24 cellular contexts compared by ENCODE assay signal in the genomic region with DNA sequence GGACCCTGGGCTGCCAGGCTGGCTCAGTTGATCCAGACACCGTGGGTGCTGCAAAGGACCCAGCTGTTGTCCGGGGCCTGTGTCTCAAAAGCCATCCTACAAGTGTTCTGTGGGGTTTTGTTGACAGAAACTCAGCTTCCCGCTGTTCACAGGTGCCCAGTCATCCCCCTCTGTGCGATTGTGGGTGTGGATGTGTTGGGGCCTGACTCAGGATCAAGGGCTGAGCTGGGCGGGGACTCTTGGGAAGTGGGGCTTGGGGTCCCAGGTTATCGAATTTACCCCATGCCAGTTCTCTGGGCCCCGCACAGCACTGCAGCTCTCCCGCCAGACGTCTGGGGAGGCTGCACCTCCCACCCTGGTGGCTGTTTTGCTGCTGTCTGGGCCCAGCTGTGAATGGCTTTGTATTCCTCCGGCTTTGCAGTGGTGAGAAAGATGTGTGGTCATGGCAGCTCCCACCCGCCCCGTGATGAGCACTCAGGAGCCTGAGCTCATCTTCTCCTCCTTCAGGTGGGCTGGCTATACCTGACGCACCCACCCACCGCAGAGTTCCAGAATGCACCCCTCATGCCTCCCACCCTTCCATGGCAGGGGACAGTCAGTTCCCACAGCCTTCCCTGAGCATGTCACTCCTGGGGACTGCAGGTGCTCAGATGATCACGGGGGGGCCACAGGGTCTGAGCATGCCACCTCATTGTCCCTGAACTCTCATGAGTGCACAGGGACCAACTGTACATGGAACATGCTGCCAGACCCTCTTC. TPM values are rescaled to one million over a fixed set of nuclear protein-coding genes. Genes with fewer than 3 reads are reported as not detected.
DNase-seq lines count a peak whose midpoint lies in the region; ATAC-seq and TF ChIP-seq lines count a peak whose summit lies in the region.
"Had no signal": no experiment of that assay in that cellular context is flagged by ENCODE, and none has a peak within 500 bp of the region (broad histone marks: within the 10 kb centered on the region; RNA-seq: fewer than 3 reads in every experiment).

No MANE protein-coding gene starts in this region.

- 0 out of 2 replicates have a peak overlapping the region, but pooled peaks have one; percentile 14 for H3K4me2 ChIP-seq in HCT116 (ENCODE audit: low read length)
- H3K4me2 ChIP-seq: SK-N-SH had no signal

- RAD21 ChIA-PET in HCT116 (lab: Charles Lee; ENCODE audit: low non-redundant PET in 1 of 2, low total read pairs in 2 of 2, uncharacterized antibody in 2 of 2, unreplicated experiment in 2 of 2), result no interaction called here

- H3K27me3 ChIP-seq in CD8-positive, alpha-beta memory T cell (ENCODE audit: insufficient read depth, low read length, poor library complexity, severe bottlenecking), result no peaks in the 10 kb centered on the region
- no peaks in the 10 kb centered on the region for H3K27me3 ChIP-seq in HCT116 (ENCODE audit: insufficient read depth, low read length)
- H3K27me3 ChIP-seq: ascending aorta, dorsolateral prefrontal cortex, left lung, ovary had no signal

- H4K20me1 ChIP-seq in HCT116 (ENCODE audit: insufficient read depth), result no peaks in the 10 kb centered on the region; the same call in 1 of the 2 replicates

- H3K9me3 ChIP-seq in CD8-positive, alpha-beta memory T cell (ENCODE audit: low read length), result no peaks in the 10 kb centered on the region
- no peaks in the 10 kb centered on the region for H3K9me3 ChIP-seq in HCT116 (ENCODE audit: control insufficient read depth in 1 of 2, insufficient read depth in 1 of 2, low read depth in 1 of 2, low read length in 2 of 2)
- H3K9me3 ChIP-seq: ascending aorta, left lung, ovary, SK-N-SH had no signal

- no peaks in the 10 kb centered on the region for H3K9me3 Mint-ChIP-seq in CD8-positive, alpha-beta memory T cell
- H3K9me3 Mint-ChIP-seq in WTC11 (no peaks in the 10 kb centered on the region), nephron progenitor cell (no peaks in the 10 kb centered on the region)
- H3K9me3 Mint-ChIP-seq: activated naive CD8-positive, alpha-beta T cell treated with anti-CD3 and anti-CD28 coated beads, Interleukin-2, amount 10 ng/mL, durations not matched to agents 7 days and 5 days; central memory CD8-positive, alpha-beta T cell; naive B cell had no signal

- TF ChIP-seq POLR2A in HCT116 (IDR thresholded peaks at IDR 0.05; ENCODE audit: borderline replicate concordance, extremely low read depth, insufficient read depth, insufficient read length), result no peak

- peak overlapping the region; percentile 16 for H3K27ac ChIP-seq in CD8-positive, alpha-beta memory T cell (ENCODE audit: low read depth, low read length)
- H3K27ac ChIP-seq in HCT116 (ENCODE audit: low read depth, low read length), result no peak overlapping the region; the same call in 1 of the 2 replicates
- H3K27ac ChIP-seq: ascending aorta, left lung, ovary had no signal

- H3K36me3 Mint-ChIP-seq in CD8-positive, alpha-beta memory T cell, result peaks cover 0 to 1% (median 0%) of the 10 kb centered on the region in 3 donors
- H3K36me3 Mint-ChIP-seq in WTC11, result no peaks in the 10 kb centered on the region
- H3K36me3 Mint-ChIP-seq in nephron progenitor cell (ENCODE audit: low read depth), result no peaks in the 10 kb centered on the region
- H3K36me3 Mint-ChIP-seq: naive B cell had no signal

- no peaks in the 10 kb centered on the region for H3K36me3 ChIP-seq in CD8-positive, alpha-beta memory T cell (ENCODE audit: insufficient read depth, low read length)
- peaks cover 0 to 1% of the 10 kb centered on the region in 2 experiments; a peak in 2 of 4 replicates for H3K36me3 ChIP-seq in HCT116 (ENCODE audit: control insufficient read depth in 1 of 2, insufficient read depth in 2 of 2, low read length in 2 of 2)
- H3K36me3 ChIP-seq: ascending aorta, ovary had no signal

- peak overlapping the region in 2 of 8 donors; percentile 29 to 68 for H3K27ac Mint-ChIP-seq in CD8-positive, alpha-beta memory T cell
- 0 out of 2 replicates have a peak overlapping the region, but pooled peaks have one; percentile 65 for H3K27ac Mint-ChIP-seq in WTC11
- H3K27ac Mint-ChIP-seq in nephron progenitor cell, result peak overlapping the region; percentile 85
- H3K27ac Mint-ChIP-seq: activated naive CD8-positive, alpha-beta T cell treated with anti-CD3 and anti-CD28 coated beads, Interleukin-2, amount 10 ng/mL, durations not matched to agents 7 days and 5 days had no signal

- no peak for ATAC-seq in HCT116
- no peak for ATAC-seq in WTC11
- no peak for ATAC-seq in HG03457 (IDR thresholded peaks at IDR 0.05; ENCODE audit: unreplicated experiment)
- ATAC-seq: left lung, T-helper 17 cell had no signal

- H3K79me2 ChIP-seq in HCT116 (ENCODE audit: insufficient read depth, low read length), result peaks cover 9% of the 10 kb centered on the region

- H3K4me1 Mint-ChIP-seq in CD8-positive, alpha-beta memory T cell, result peaks cover 9% of the 10 kb centered on the region in 3 donors
- H3K4me1 Mint-ChIP-seq in WTC11 (peaks cover 7% of the 10 kb centered on the region), nephron progenitor cell (peaks cover 22% of the 10 kb centered on the region)

- no peak overlapping the region for H3K4me3 ChIP-seq in CD8-positive, alpha-beta memory T cell (ENCODE audit: low read length)
- no peak overlapping the region for H3K4me3 ChIP-seq in HCT116 (replicated peaks in 1 of 2; ENCODE audit: low read depth in 1 of 2, low read length in 2 of 2)
- H3K4me3 ChIP-seq: ascending aorta, dorsolateral prefrontal cortex, left lung, ovary had no signal

- no peak for TF ChIP-seq RAD21 in HCT116 (IDR thresholded peaks at IDR 0.05; ENCODE audit: low read depth)

- H3K4me1 ChIP-seq in CD8-positive, alpha-beta memory T cell (ENCODE audit: insufficient read depth, low read length), result peaks cover 8% of the 10 kb centered on the region
- peaks cover 0 to 29% of the 10 kb centered on the region in 2 experiments; a peak in 2 of 4 replicates for H3K4me1 ChIP-seq in HCT116 (ENCODE audit: control insufficient read depth in 1 of 2, insufficient read depth in 2 of 2, low read length in 2 of 2)

- no peak overlapping the region for H3K9ac ChIP-seq in HCT116 (ENCODE audit: low read length)
- H3K9ac ChIP-seq: SK-N-SH had no signal

- no peak overlapping the region for H2AFZ ChIP-seq in HCT116 (ENCODE audit: low read depth, low read length, poor library complexity, severe bottlenecking)

- DNase-seq in CD8-positive, alpha-beta memory T cell, result no peak
- DNase-seq in HCT116 (ENCODE audit: low read depth, low spot score) (no peak), WTC11 (ENCODE audit: low spot score) (no peak), nephron progenitor cell (no peak), GOT3 (lab: John Stamatoyannopoulos, UW) (no peak), COLO668 (lab: John Stamatoyannopoulos, UW; ENCODE audit: unreplicated experiment) (no peak)
- DNase-seq: activated effector memory CD4-positive, alpha-beta T cell treated with Interleukin-2 at 50 U/mL for 16 hours; activated naive CD8-positive, alpha-beta T cell treated with anti-CD3 and anti-CD28 coated beads, Interleukin-2, amount 10 ng/mL, durations not matched to agents 7 days and 5 days; dorsolateral prefrontal cortex; naive B cell; NCI-H1048; NCI-H1930; NCI-H226; NCI-H774; ovary; RPMI8226; SK-N-SH; T-helper 17 cell; trophoblast cell had no signal

- no peaks in the 10 kb centered on the region for H3K9me2 ChIP-seq in HCT116 (ENCODE audit: insufficient read depth)
- H3K9me2 ChIP-seq: SK-N-SH had no signal

- H3K27me3 Mint-ChIP-seq in CD8-positive, alpha-beta memory T cell, result peaks cover 0 to 1% of the 10 kb centered on the region in 2 donors
- H3K27me3 Mint-ChIP-seq in WTC11 (ENCODE audit: low read depth) (no peaks in the 10 kb centered on the region), nephron progenitor cell (ENCODE audit: low read depth, poor library complexity) (peaks cover 5% of the 10 kb centered on the region)
- H3K27me3 Mint-ChIP-seq: activated naive CD8-positive, alpha-beta T cell treated with anti-CD3 and anti-CD28 coated beads, Interleukin-2, amount 10 ng/mL, durations not matched to agents 7 days and 5 days; central memory CD8-positive, alpha-beta T cell; naive B cell; T-helper 17 cell had no signal

- H3K4me3 Mint-ChIP-seq in CD8-positive, alpha-beta memory T cell, result peak overlapping the region in 1 of 7 donors; percentile 74
- H3K4me3 Mint-ChIP-seq in WTC11 (no peak overlapping the region), nephron progenitor cell (no peak overlapping the region)
- H3K4me3 Mint-ChIP-seq: activated naive CD8-positive, alpha-beta T cell treated with anti-CD3 and anti-CD28 coated beads, Interleukin-2, amount 10 ng/mL, durations not matched to agents 7 days and 5 days; CD14-positive monocyte; central memory CD8-positive, alpha-beta T cell; T-helper 17 cell had no signal

- CTCF ChIA-PET in CD8-positive, alpha-beta memory T cell (lab: Charles Lee), result no interaction called here
- CTCF ChIA-PET in HCT116 (lab: Charles Lee) (no interaction called here), WTC11 (lab: Charles Lee) (interaction anchor here (0.9 to 6.1 kb wide), 9 partner anchors 11 to 129 kb away, joined by 3 to 43 read pairs (median 6); a partner anchor contains a TSS)

- no TSS peak for BruUV-seq in HCT116 (replicated peaks; lab: Mats Ljungman, UMichigan)

- POLR2A ChIA-PET in CD8-positive, alpha-beta memory T cell (lab: Charles Lee), result no interaction called here
- POLR2A ChIA-PET in HCT116 (lab: Charles Lee), result no interaction called here
- POLR2A ChIA-PET in WTC11 (lab: Charles Lee), result interaction anchor here (1.7 kb wide), 1 partner anchor 11 kb away, joined by 4 read pairs; no protein-coding TSS in a partner anchor

- no peak for TF ChIP-seq CTCF in HCT116 (IDR thresholded peaks at IDR 0.05 in 2 of 3, conservative IDR thresholded peaks at IDR 0.05 in 1 of 3; ENCODE audit: borderline replicate concordance in 1 of 3, insufficient read depth in 1 of 3, low read depth in 2 of 3, low read length in 2 of 3)
- no peak for TF ChIP-seq CTCF in WTC11 (IDR thresholded peaks at IDR 0.05)
- no peak for TF ChIP-seq CTCF in nephron progenitor cell (IDR thresholded peaks at IDR 0.05)

- intact Hi-C loops in HCT116 (cut with micrococcal nuclease), result no loop called here

TF ChIP-seq in HCT116, 20 proteins besides CTCF, POLR2A, EP300 and RAD21 (continues in another document):
- TF ChIP-seq ZFX (IDR thresholded peaks at IDR 0.05) (no peak), CEBPB (IDR thresholded peaks at IDR 0.05; ENCODE audit: low read depth) (no peak), JUND (IDR thresholded peaks at IDR 0.05) (no peak)

TF ChIP-seq in WTC11, 78 proteins besides CTCF, POLR2A, EP300 and RAD21 (continues in another document):
- no peak for TF ChIP-seq ZNF416 (CRISPR knock-in tag; IDR thresholded peaks at IDR 0.05)

RNA-seq across cellular contexts. Expression of a gene that starts 3.6 kb away (rescaled TPM):
- 10 to 100 TPM; 38.8 to 42.8 TPM for total RNA-seq in CD8-positive, alpha-beta memory T cell
- polyA plus RNA-seq in CD8-positive, alpha-beta memory T cell, result 13.9 TPM
- total RNA-seq in HCT116 (2021; ENCODE audit: unreplicated experiment), result 55.5 TPM
- polyA plus RNA-seq in HCT116 (2012), result 53.0 and 60.8 TPM in 2 replicates
- 47.1 to 52.3 TPM (median 51.0 TPM) in 3 replicates for total RNA-seq in WTC11 (2021)

RNA-seq across cellular contexts. Expression of a gene that starts 11.5 kb away (rescaled TPM):
- total RNA-seq in CD8-positive, alpha-beta memory T cell, result 10 to 100 TPM; 87.2 to 94.1 TPM
- polyA plus RNA-seq in CD8-positive, alpha-beta memory T cell, result 57.1 TPM
- total RNA-seq in HCT116 (2021; ENCODE audit: unreplicated experiment) (102 TPM), WTC11 (2021) (92.8 to 99.6 TPM (median 94.2 TPM) in 3 replicates)
- polyA plus RNA-seq in HCT116 (2012), result 92.1 and 103 TPM in 2 replicates
